ENCODE assay signal across 22 cellular contexts in the genomic region with DNA sequence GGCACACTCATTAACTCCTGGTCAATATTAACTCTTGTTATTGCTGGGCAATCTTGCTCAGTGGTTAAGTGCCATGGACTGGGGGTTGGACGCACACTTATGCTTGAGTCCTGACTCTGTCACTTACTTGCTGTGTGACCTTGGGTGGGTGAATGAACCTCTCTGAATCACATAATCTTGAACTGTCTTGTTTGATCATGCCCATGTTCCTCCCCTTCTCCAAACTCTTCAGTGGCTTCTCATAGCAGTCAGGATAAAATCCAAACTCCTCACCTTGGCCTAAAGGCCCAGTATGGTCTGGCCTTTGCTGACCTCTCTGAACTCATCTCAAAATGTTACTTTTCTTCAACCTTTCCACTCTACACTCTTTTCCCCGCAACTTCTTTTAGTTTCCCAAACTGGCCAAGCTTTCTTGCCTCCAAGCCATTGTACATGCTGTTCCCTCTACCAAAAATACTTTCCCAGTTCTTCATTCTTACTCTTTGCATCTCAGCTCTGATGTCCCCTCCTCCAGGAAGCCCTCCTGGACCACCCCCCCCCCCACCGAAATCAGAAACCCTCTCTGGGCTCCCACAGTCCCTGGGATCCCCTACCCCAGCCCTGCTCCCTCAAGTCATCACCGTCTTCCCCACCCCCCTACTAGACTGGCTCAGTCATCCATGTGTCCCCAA. TPM values are rescaled to one million over a fixed set of nuclear protein-coding genes. Genes with fewer than 3 reads are reported as not detected.
DNase-seq lines count a peak whose midpoint lies in the region; ATAC-seq and TF ChIP-seq lines count a peak whose summit lies in the region.
"Had no signal": no experiment of that assay in that cellular context is flagged by ENCODE, and none has a peak within 500 bp of the region (broad histone marks: within the 10 kb centered on the region; RNA-seq: fewer than 3 reads in every experiment).

No MANE protein-coding gene starts in this region.

- 100% methylated on average over 1 of the region's 4 CpGs for WGBS in mesendoderm (ENCODE audit: extremely low coverage, insufficient coverage, low lambda C conversion rate)

- no peak overlapping the region for H3K27ac Mint-ChIP-seq in activated T-helper 1 cell treated with anti-CD3 and anti-CD28 coated beads, Interleukin-12 subunit alpha, Interleukin-12 subunit beta, Interleukin-2, Interleukin-4 antibody, amounts not matched to agents 30 ng/mL and 10 ng/mL and 1 ng/mL, durations not matched to agents 14 hours and 24 hours and 36 hours
- no peak overlapping the region for H3K27ac Mint-ChIP-seq in memory B cell
- H3K27ac Mint-ChIP-seq: activated B cell treated with CpG ODN at 0.5 μM for 24 hours had no signal

- H3K4ac ChIP-seq in mesendoderm (ENCODE audit: low read depth, low read length), result no peak overlapping the region

- no peak overlapping the region for H3K4me3 ChIP-seq in BLaER1
- no peak overlapping the region for H3K4me3 ChIP-seq in DND-41 (ENCODE audit: low read depth in 1 of 2, low read length in 2 of 2)
- H3K4me3 ChIP-seq in mesendoderm (ENCODE audit: low read length), result no peak overlapping the region
- H3K4me3 ChIP-seq: thyroid gland had no signal

- intact Hi-C loops in activated T-helper 1 cell treated with anti-CD3 and anti-CD28 coated beads, Interleukin-12 subunit alpha, Interleukin-12 subunit beta, Interleukin-2, Interleukin-4 antibody, amounts not matched to agents 30 ng/mL and 10 ng/mL and 1 ng/mL, durations not matched to agents 14 hours and 24 hours and 36 hours (cut with micrococcal nuclease), result loop anchor here (5.0 kb wide), 2 partner anchors 117 to 723 kb away; a partner anchor contains a TSS

- no peaks in the 10 kb centered on the region for H3K27me3 ChIP-seq in BLaER1
- no peaks in the 10 kb centered on the region for H3K27me3 ChIP-seq in DND-41 (ENCODE audit: insufficient read depth, low read length, poor library complexity)
- H3K27me3 ChIP-seq in mesendoderm (ENCODE audit: insufficient read depth, low read length, poor library complexity), result no peaks in the 10 kb centered on the region
- H3K27me3 ChIP-seq: BE2C, thyroid gland had no signal

- peaks cover 20% of the 10 kb centered on the region for H3K4me1 ChIP-seq in BLaER1
- H3K4me1 ChIP-seq in DND-41 (ENCODE audit: insufficient read depth, low read length), result peaks cover 27% of the 10 kb centered on the region
- no peaks in the 10 kb centered on the region for H3K4me1 ChIP-seq in mesendoderm (ENCODE audit: control insufficient read depth, low read depth, low read length)
- H3K4me1 ChIP-seq: BE2C had no signal

- H3K27me3 Mint-ChIP-seq in activated T-helper 1 cell treated with anti-CD3 and anti-CD28 coated beads, Interleukin-12 subunit alpha, Interleukin-12 subunit beta, Interleukin-2, Interleukin-4 antibody, amounts not matched to agents 30 ng/mL and 10 ng/mL and 1 ng/mL, durations not matched to agents 14 hours and 24 hours and 36 hours (ENCODE audit: insufficient read depth), result no peaks in the 10 kb centered on the region
- H3K27me3 Mint-ChIP-seq in memory B cell, result peaks cover 2% of the 10 kb centered on the region
- H3K27me3 Mint-ChIP-seq: activated B cell treated with CpG ODN at 0.5 μM for 24 hours had no signal

- peak overlapping the region; percentile 12 for H3K4me3 Mint-ChIP-seq in activated T-helper 1 cell treated with anti-CD3 and anti-CD28 coated beads, Interleukin-12 subunit alpha, Interleukin-12 subunit beta, Interleukin-2, Interleukin-4 antibody, amounts not matched to agents 30 ng/mL and 10 ng/mL and 1 ng/mL, durations not matched to agents 14 hours and 24 hours and 36 hours
- H3K4me3 Mint-ChIP-seq in memory B cell, result peak overlapping the region; percentile 9

- ATAC-seq in DND-41 (ENCODE audit: insufficient read depth, low read depth), result no peak
- no peak for ATAC-seq in memory B cell (ENCODE audit: low read depth)
- no peak for ATAC-seq in HG03571 (IDR thresholded peaks at IDR 0.05; ENCODE audit: unreplicated experiment)

- no peak overlapping the region for H3K56ac ChIP-seq in mesendoderm (ENCODE audit: low read length)

- TF ChIP-seq CTCF in DND-41 (IDR thresholded peaks at IDR 0.05; ENCODE audit: borderline replicate concordance, extremely low read depth, low read length, poor library complexity, severe bottlenecking), result no peak

- H2BK5ac ChIP-seq in mesendoderm (ENCODE audit: low read length), result no peak overlapping the region

- H3K23ac ChIP-seq in mesendoderm (ENCODE audit: low read length), result no peak overlapping the region

- H3K27ac ChIP-seq in BLaER1 (no peak overlapping the region), DND-41 (ENCODE audit: low read length) (no peak overlapping the region), mesendoderm (ENCODE audit: low read depth, low read length) (no peak overlapping the region)
- H3K27ac ChIP-seq: GM23248, thyroid gland had no signal

- H2AK5ac ChIP-seq in mesendoderm (ENCODE audit: low read length), result no peak overlapping the region

- H3K79me2 ChIP-seq in DND-41 (ENCODE audit: insufficient read depth, low read length) (peaks cover 28% of the 10 kb centered on the region), mesendoderm (ENCODE audit: control insufficient read depth, insufficient read depth, low read length) (no peaks in the 10 kb centered on the region)

- H2BK15ac ChIP-seq in mesendoderm (replicated peaks; ENCODE audit: low read depth), result no peak overlapping the region

- peaks cover 52% of the 10 kb centered on the region for H3K36me3 ChIP-seq in BLaER1
- peaks cover 49% of the 10 kb centered on the region for H3K36me3 ChIP-seq in DND-41 (ENCODE audit: insufficient read depth, low read length)
- peaks cover 1% of the 10 kb centered on the region for H3K36me3 ChIP-seq in mesendoderm (ENCODE audit: control insufficient read depth, insufficient read depth, low read length)

- no peak overlapping the region for H4K5ac ChIP-seq in mesendoderm (ENCODE audit: low read length)

- peaks cover 9% of the 10 kb centered on the region for H3K36me3 Mint-ChIP-seq in activated T-helper 1 cell treated with anti-CD3 and anti-CD28 coated beads, Interleukin-12 subunit alpha, Interleukin-12 subunit beta, Interleukin-2, Interleukin-4 antibody, amounts not matched to agents 30 ng/mL and 10 ng/mL and 1 ng/mL, durations not matched to agents 14 hours and 24 hours and 36 hours (ENCODE audit: low read depth)
- H3K36me3 Mint-ChIP-seq in memory B cell, result peaks cover 16% of the 10 kb centered on the region

- H3K4me2 ChIP-seq in BLaER1 (peak overlapping the region; percentile 89), DND-41 (ENCODE audit: insufficient read depth, low read length) (peak overlapping the region; percentile 68; the same call in 1 of the 2 replicates), mesendoderm (ENCODE audit: low read length) (no peak overlapping the region)

- H3K9me3 Mint-ChIP-seq in activated T-helper 1 cell treated with anti-CD3 and anti-CD28 coated beads, Interleukin-12 subunit alpha, Interleukin-12 subunit beta, Interleukin-2, Interleukin-4 antibody, amounts not matched to agents 30 ng/mL and 10 ng/mL and 1 ng/mL, durations not matched to agents 14 hours and 24 hours and 36 hours, result no peaks in the 10 kb centered on the region
- no peaks in the 10 kb centered on the region for H3K9me3 Mint-ChIP-seq in memory B cell
- H3K9me3 Mint-ChIP-seq: activated B cell treated with CpG ODN at 0.5 μM for 24 hours had no signal

- no peaks in the 10 kb centered on the region for H3K79me1 ChIP-seq in mesendoderm (ENCODE audit: low read length)

- H3K9ac ChIP-seq in BLaER1 (no peak overlapping the region), DND-41 (ENCODE audit: low read depth, low read length) (no peak overlapping the region), mesendoderm (ENCODE audit: low read length) (no peak overlapping the region)
- H3K9ac ChIP-seq: GM23248 had no signal

- H4K8ac ChIP-seq in mesendoderm (ENCODE audit: low read depth, low read length), result no peak overlapping the region

- H4K20me1 ChIP-seq in BLaER1 (peaks cover 37% of the 10 kb centered on the region), DND-41 (ENCODE audit: insufficient read depth, low read length) (peaks cover 4% of the 10 kb centered on the region; the same call in 1 of the 2 replicates)

- DNase-seq in DND-41, result no peak
- DNase-seq in activated T-helper 1 cell treated with anti-CD3 and anti-CD28 coated beads, Interleukin-12 subunit alpha, Interleukin-12 subunit beta, Interleukin-2, Interleukin-4 antibody, amounts not matched to agents 30 ng/mL and 10 ng/mL and 1 ng/mL, durations not matched to agents 14 hours and 24 hours and 36 hours (ENCODE audit: low spot score), result no peak
- no peak for DNase-seq in memory B cell (ENCODE audit: low spot score in 2 of 2)
- DNase-seq in amniotic stem cell (lab: John Stamatoyannopoulos, UW), result no peak
- no peak for DNase-seq in mesendoderm
- no peak for DNase-seq in SKM-1 (lab: John Stamatoyannopoulos, UW; ENCODE audit: unreplicated experiment)
- DNase-seq: activated B cell treated with CpG ODN at 0.5 μM for 24 hours; BE2C; GM23248; NCI-H2029; NCI-H526; stimulated activated CD4-positive, alpha-beta T cell treated with anti-CD3 and anti-CD28 coated beads, Interleukin-4, amount 100 ng/mL, for 1 hour; thyroid gland had no signal

- H3K9me3 ChIP-seq in BLaER1 (no peaks in the 10 kb centered on the region), DND-41 (ENCODE audit: insufficient read depth, low read length, severe bottlenecking) (no peaks in the 10 kb centered on the region)
- H3K9me3 ChIP-seq: BE2C, thyroid gland had no signal

- H3K18ac ChIP-seq in mesendoderm (ENCODE audit: low read length), result no peak overlapping the region

- H3K4me1 Mint-ChIP-seq in activated T-helper 1 cell treated with anti-CD3 and anti-CD28 coated beads, Interleukin-12 subunit alpha, Interleukin-12 subunit beta, Interleukin-2, Interleukin-4 antibody, amounts not matched to agents 30 ng/mL and 10 ng/mL and 1 ng/mL, durations not matched to agents 14 hours and 24 hours and 36 hours (ENCODE audit: low read depth), result peaks cover 16% of the 10 kb centered on the region
- H3K4me1 Mint-ChIP-seq in memory B cell, result peaks cover 18% of the 10 kb centered on the region

- H2AFZ ChIP-seq in DND-41 (ENCODE audit: low read depth, low read length), result no peak overlapping the region
- H2AFZ ChIP-seq: GM23248 had no signal

- H2BK120ac ChIP-seq in mesendoderm (ENCODE audit: low read depth, low read length), result no peak overlapping the region

RNA-seq across cellular contexts. Expression of a gene that starts 2.4 kb away (rescaled TPM):
- total RNA-seq in activated T-helper 1 cell treated with anti-CD3 and anti-CD28 coated beads, Interleukin-12 subunit alpha, Interleukin-12 subunit beta, Interleukin-2, Interleukin-4 antibody, amounts not matched to agents 30 ng/mL and 10 ng/mL and 1 ng/mL, durations not matched to agents 14 hours and 24 hours and 36 hours, result 6.9 and 7.2 TPM in 2 replicates
- polyA plus RNA-seq in mesendoderm (2013, experiment 1 of 2), result 8.9 TPM
- polyA plus RNA-seq in mesendoderm (2013, experiment 2 of 2), result 8.8 TPM

RNA-seq across cellular contexts. Expression of a gene that starts 14.1 kb away (rescaled TPM):
- 20.9 and 21.5 TPM in 2 replicates for total RNA-seq in activated T-helper 1 cell treated with anti-CD3 and anti-CD28 coated beads, Interleukin-12 subunit alpha, Interleukin-12 subunit beta, Interleukin-2, Interleukin-4 antibody, amounts not matched to agents 30 ng/mL and 10 ng/mL and 1 ng/mL, durations not matched to agents 14 hours and 24 hours and 36 hours
- polyA plus RNA-seq in mesendoderm (2013, experiment 1 of 2), result 9.0 TPM
- 8.9 TPM for polyA plus RNA-seq in mesendoderm (2013, experiment 2 of 2)

RNA-seq across cellular contexts. Expression of a gene that starts 14.5 kb away (rescaled TPM):
- not detected in 2 replicates for total RNA-seq in activated T-helper 1 cell treated with anti-CD3 and anti-CD28 coated beads, Interleukin-12 subunit alpha, Interleukin-12 subunit beta, Interleukin-2, Interleukin-4 antibody, amounts not matched to agents 30 ng/mL and 10 ng/mL and 1 ng/mL, durations not matched to agents 14 hours and 24 hours and 36 hours
- polyA plus RNA-seq in mesendoderm (2013, experiment 1 of 2), result not detected
- not detected for polyA plus RNA-seq in mesendoderm (2013, experiment 2 of 2)
- total RNA-seq: activated B cell treated with CpG ODN at 0.5 μM for 24 hours, endothelial cell of umbilical vein, frontal cortex, GM23248, HT1080, lung microvascular endothelial cell, M059J, omental fat pad, RPMI7951, thyroid gland had no signal
- polyA plus RNA-seq: endothelial cell of umbilical vein, GM23248 had no signal

RNA-seq across cellular contexts. Expression of a gene that starts 35.9 kb away (rescaled TPM):
- 0.27 and 0.34 TPM in 2 replicates for total RNA-seq in activated T-helper 1 cell treated with anti-CD3 and anti-CD28 coated beads, Interleukin-12 subunit alpha, Interleukin-12 subunit beta, Interleukin-2, Interleukin-4 antibody, amounts not matched to agents 30 ng/mL and 10 ng/mL and 1 ng/mL, durations not matched to agents 14 hours and 24 hours and 36 hours
- polyA plus RNA-seq in mesendoderm (2013, experiment 1 of 2), result 12.9 TPM
- 13.3 TPM for polyA plus RNA-seq in mesendoderm (2013, experiment 2 of 2)
- total RNA-seq: activated B cell treated with CpG ODN at 0.5 μM for 24 hours, endothelial cell of umbilical vein, frontal cortex, GM23248, RPMI7951, thyroid gland had no signal
- polyA plus RNA-seq: GM23248 had no signal

RNA-seq across cellular contexts. Expression of a gene that starts 37.1 kb away (rescaled TPM):
- 118 and 120 TPM in 2 replicates for total RNA-seq in activated T-helper 1 cell treated with anti-CD3 and anti-CD28 coated beads, Interleukin-12 subunit alpha, Interleukin-12 subunit beta, Interleukin-2, Interleukin-4 antibody, amounts not matched to agents 30 ng/mL and 10 ng/mL and 1 ng/mL, durations not matched to agents 14 hours and 24 hours and 36 hours
- 45.8 TPM for polyA plus RNA-seq in mesendoderm (2013, experiment 1 of 2)
- polyA plus RNA-seq in mesendoderm (2013, experiment 2 of 2), result 43.7 TPM
